ENCODE assay signal across 21 cellular contexts in the genomic region with DNA sequence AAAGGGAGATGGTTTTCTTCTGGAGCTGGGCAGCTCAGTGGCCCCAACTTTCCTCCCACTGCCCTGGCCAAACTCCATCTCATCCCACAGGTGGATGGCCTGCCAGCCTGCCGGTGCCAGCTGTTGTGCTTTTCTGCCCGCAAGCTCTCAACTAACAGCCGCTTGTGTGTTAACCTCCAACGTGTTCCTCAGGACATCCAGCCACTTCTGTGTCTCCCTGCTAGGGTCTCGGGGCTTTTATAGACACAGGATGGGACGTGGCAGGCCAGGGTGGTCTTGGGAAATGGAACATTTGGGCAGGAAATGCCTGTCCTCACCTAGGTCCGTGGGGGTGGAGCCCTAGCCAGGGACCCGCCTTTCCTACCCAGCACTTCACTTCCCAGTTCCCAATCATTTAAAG.
"Had no signal": no experiment of that assay in that cellular context is flagged by ENCODE, and none has a peak within 500 bp of the region (broad histone marks: within the 10 kb centered on the region; RNA-seq: fewer than 3 reads in every experiment).

No MANE protein-coding gene starts in this region.

- H3K27me3 ChIP-seq: SJSA1 had no signal

- H3K4me3 ChIP-seq: SJSA1, SK-N-MC had no signal

- H3K36me3 ChIP-seq: SJSA1 had no signal

- H3K27ac ChIP-seq: SJSA1, SK-N-MC had no signal

- FAIRE-seq: RCC 7860 had no signal

- DNase-seq: IMR-90, Karpas-422, KG1, MM.1S, NCI-H1092 treated with DMSO at 0.1 percent for 48 hours, NCI-H1436, NCI-H187, NCI-H2029, NCI-H2081 treated with DMSO at 0.1 percent for 48 hours, NCI-H2171, NCI-H226, NCI-H446, NCI-H510A, NCI-H524 treated with DMSO at 0.1 percent for 48 hours, NCI-H774, Right ventricle myocardium superior, RPMI8226, SIG-M5 had no signal

- H3K4me1 ChIP-seq: SJSA1 had no signal

- H3K9me3 ChIP-seq: SJSA1 had no signal
